1 cellular context compared by ENCODE assay signal in genomic region chr2:25454824-25455611, GRCh38.
TF ChIP-seq lines count a peak whose summit lies in the region.

No MANE protein-coding gene starts in this region.

TF ChIP-seq in IMR-90, 13 proteins besides CTCF, POLR2A, EP300 and RAD21 (continued from another document):
- TF ChIP-seq NFE2L2 (IDR thresholded peaks at IDR 0.05; ENCODE audit: low read depth, low read length), result no peak
- no peak for TF ChIP-seq RFX5 (IDR thresholded peaks at IDR 0.05; ENCODE audit: low read depth, low read length)
- no peak for TF ChIP-seq RCOR1 (IDR thresholded peaks at IDR 0.05; ENCODE audit: insufficient replicate concordance, low read length)
